23 cellular contexts compared by ENCODE assay signal in the genomic region with DNA sequence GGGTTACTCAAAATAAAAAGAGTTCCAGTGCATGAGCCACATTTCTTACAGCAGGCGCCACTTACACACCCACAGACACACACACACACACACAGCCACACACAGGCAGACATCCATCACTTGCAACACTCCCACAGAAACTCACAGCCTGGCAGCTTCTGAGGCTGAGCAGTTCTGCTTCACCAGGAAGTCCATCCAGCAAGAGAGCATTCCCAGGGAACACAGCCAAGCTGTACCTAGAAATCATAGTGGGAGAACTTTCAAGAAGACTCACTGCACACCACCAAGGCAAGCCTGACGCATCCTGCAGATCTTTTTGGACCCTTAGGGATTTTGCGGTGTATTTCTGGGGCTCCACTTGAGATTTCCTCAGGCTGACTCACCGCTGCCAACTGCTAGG.
DNase-seq lines count a peak whose midpoint lies in the region; ATAC-seq and TF ChIP-seq lines count a peak whose summit lies in the region.
"Had no signal": no experiment of that assay in that cellular context is flagged by ENCODE, and none has a peak within 500 bp of the region (broad histone marks: within the 10 kb centered on the region; RNA-seq: fewer than 3 reads in every experiment).

No MANE protein-coding gene starts in this region.

- no peak overlapping the region for H3K4ac ChIP-seq in H9 (ENCODE audit: low read depth, low read length)

- no peak overlapping the region for H3K4me2 ChIP-seq in GM23248 (ENCODE audit: unreplicated experiment)
- H3K4me2 ChIP-seq in H9 (ENCODE audit: insufficient read depth, insufficient read length, low read length): no peak overlapping the region

- no peak overlapping the region for H2BK15ac ChIP-seq in H9 (ENCODE audit: low read depth, low read length)

- H3K18ac ChIP-seq in H9 (ENCODE audit: insufficient read length, low read depth, low read length): no peak overlapping the region

- no peak overlapping the region for H2AFZ ChIP-seq in GM23248
- H2AFZ ChIP-seq in H9 (ENCODE audit: low read length): no peak overlapping the region

- H3T11ph ChIP-seq in H9 (ENCODE audit: low read length): no peak overlapping the region

- peaks cover 2% of the 10 kb centered on the region for H3K79me1 ChIP-seq in H9 (ENCODE audit: insufficient read depth, low read depth, low read length, poor library complexity, severe bottlenecking)

- no peak overlapping the region for H3K4me3 Mint-ChIP-seq in H9
- H3K4me3 Mint-ChIP-seq: activated naive CD8-positive, alpha-beta T cell treated with anti-CD3 and anti-CD28 coated beads, Interleukin-2, amount 10 ng/mL, durations not matched to agents 7 days and 5 days; natural killer cell treated with Interleukin-12 subunit alpha and Interleukin-12 subunit beta and Interleukin-15 and Interleukin-18, amount 100 ng/mL, for 72 hours had no signal

- 67 to 75% methylated on average over 4 of the region's 4 CpGs for WGBS in GM23248 (ENCODE audit: low coverage in 1 of 2, low lambda C conversion rate in 2 of 2, missing lambda C conversion rate in 2 of 2), 2 experiments
- no CpG with 5 or more reads among the region's 4 CpGs for WGBS in H9 (ENCODE audit: extremely low coverage, insufficient read length, low lambda C conversion rate)

- no peak for TF ChIP-seq CTCF in H9 (conservative IDR thresholded peaks at IDR 0.05)
- no peak for TF ChIP-seq CTCF in ascending aorta (IDR thresholded peaks at IDR 0.05)
- no peak for TF ChIP-seq CTCF in lower lobe of right lung (IDR thresholded peaks at IDR 0.05)

- H3K27me3 Mint-ChIP-seq in H9 (ENCODE audit: low read depth): peaks cover 5% of the 10 kb centered on the region; the same call in 1 of the 2 replicates
- H3K27me3 Mint-ChIP-seq: activated naive CD8-positive, alpha-beta T cell treated with anti-CD3 and anti-CD28 coated beads, Interleukin-2, amount 10 ng/mL, durations not matched to agents 7 days and 5 days; natural killer cell treated with Interleukin-12 subunit alpha and Interleukin-12 subunit beta and Interleukin-15 and Interleukin-18, amount 100 ng/mL, for 72 hours; progenitor cell of endocrine pancreas had no signal

- intact Hi-C loops in ascending aorta (cut with DNase I) (no loop called here), lower lobe of right lung (cut with DNase I) (no loop called here)

- H3K56ac ChIP-seq in H9 (ENCODE audit: insufficient read length, low read depth, low read length): no peak overlapping the region

- H3K4me1 Mint-ChIP-seq in H9: no peaks in the 10 kb centered on the region
- H3K4me1 Mint-ChIP-seq: activated naive CD8-positive, alpha-beta T cell treated with anti-CD3 and anti-CD28 coated beads, Interleukin-2, amount 10 ng/mL, durations not matched to agents 7 days and 5 days had no signal

- H3K4me1 ChIP-seq in GM23248 (ENCODE audit: insufficient read depth): no peaks in the 10 kb centered on the region
- no peaks in the 10 kb centered on the region for H3K4me1 ChIP-seq in H9 (ENCODE audit: insufficient read depth, low read length)
- H3K4me1 ChIP-seq in ascending aorta: no peaks in the 10 kb centered on the region
- H3K4me1 ChIP-seq in lower lobe of right lung: no peaks in the 10 kb centered on the region
- H3K4me1 ChIP-seq: thyroid gland had no signal

- H3K9me3 ChIP-seq in GM23248 (ENCODE audit: low read depth) (no peaks in the 10 kb centered on the region), iPS-18c (ENCODE audit: control insufficient read depth, insufficient read depth, low read length) (peaks cover 34% of the 10 kb centered on the region), H9 (ENCODE audit: control insufficient read depth, low read depth, low read length) (peaks cover 88% of the 10 kb centered on the region), ascending aorta (no peaks in the 10 kb centered on the region), lower lobe of right lung (no peaks in the 10 kb centered on the region)
- H3K9me3 ChIP-seq: thyroid gland had no signal

- no peak overlapping the region for H3K14ac ChIP-seq in H9 (ENCODE audit: insufficient read depth, low read length)

- H4K91ac ChIP-seq in H9 (ENCODE audit: insufficient read length, low read depth, low read length): no peak overlapping the region

- H3K27ac Mint-ChIP-seq in H9: no peak overlapping the region
- H3K27ac Mint-ChIP-seq: activated naive CD8-positive, alpha-beta T cell treated with anti-CD3 and anti-CD28 coated beads, Interleukin-2, amount 10 ng/mL, durations not matched to agents 7 days and 5 days; natural killer cell treated with Interleukin-12 subunit alpha and Interleukin-12 subunit beta and Interleukin-15 and Interleukin-18, amount 100 ng/mL, for 72 hours; progenitor cell of endocrine pancreas had no signal

- H3K9me3 Mint-ChIP-seq in H9: peaks cover 82 to 91% of the 10 kb centered on the region in 2 experiments
- H3K9me3 Mint-ChIP-seq: natural killer cell treated with Interleukin-12 subunit alpha and Interleukin-12 subunit beta and Interleukin-15 and Interleukin-18, amount 100 ng/mL, for 72 hours had no signal

- H4K8ac ChIP-seq in H9 (replicated peaks; ENCODE audit: insufficient read length, low read depth, low read length): no peak overlapping the region

- H2BK20ac ChIP-seq in H9 (ENCODE audit: low read depth, low read length, poor library complexity, severe bottlenecking): no peak overlapping the region

- H2BK12ac ChIP-seq in H9 (ENCODE audit: insufficient read length, low read depth, low read length): no peak overlapping the region

- DNase-seq in GM23248 (peak; percentile 3), anterior cingulate cortex (lab: John Stamatoyannopoulos, UW) (peak in 39 of 58 donors; percentile 1 to 75 (median 34)), superior temporal gyrus (ENCODE audit: extremely low spot score) (peak; percentile 54), H9 (no peak), ascending aorta (ENCODE audit: low spot score in 2 of 2) (no peak), lower lobe of right lung (no peak)
- DNase-seq: activated CD4-positive, alpha-beta T cell treated with anti-CD3 and anti-CD28 coated beads for 4 hours; activated naive CD8-positive, alpha-beta T cell treated with anti-CD3 and anti-CD28 coated beads, Interleukin-2, amount 10 ng/mL, durations not matched to agents 7 days and 5 days; brain microvascular endothelial cell; cortex of kidney; foreskin melanocyte; H7; Kasumi-1; left cardiac atrium; NCI-H1417; NCI-H524 treated with DMSO at 0.1 percent for 48 hours; stimulated activated CD4-positive, alpha-beta T cell treated with anti-CD3 and anti-CD28 coated beads, Interleukin-2, amount 100 ng/mL, for 24 hours; stimulated activated naive CD4-positive, alpha-beta T cell; SW 1271; thyroid gland had no signal

- H3F3A ChIP-seq in GM23248 (ENCODE audit: insufficient read depth): no peaks in the 10 kb centered on the region

- no peak overlapping the region for H2BK120ac ChIP-seq in H9 (ENCODE audit: low read depth, low read length, poor library complexity, severe bottlenecking)

- in situ Hi-C loops in GM23248 (cut with MboI): no loop called here

- H3K36me3 Mint-ChIP-seq in H9 (ENCODE audit: insufficient read depth in 1 of 3, low read depth in 3 of 3): peaks cover 0 to 22% (median 3%) of the 10 kb centered on the region in 3 experiments; a peak in 4 of 7 replicates
- H3K36me3 Mint-ChIP-seq: activated naive CD8-positive, alpha-beta T cell treated with anti-CD3 and anti-CD28 coated beads, Interleukin-2, amount 10 ng/mL, durations not matched to agents 7 days and 5 days; natural killer cell treated with Interleukin-12 subunit alpha and Interleukin-12 subunit beta and Interleukin-15 and Interleukin-18, amount 100 ng/mL, for 72 hours had no signal

- H3K9ac ChIP-seq in GM23248 (no peak overlapping the region), H9 (ENCODE audit: extremely low read depth, insufficient read length, low read length) (no peak overlapping the region)

- H3K27ac ChIP-seq in GM23248 (no peak overlapping the region), H9 (ENCODE audit: insufficient read length, low read depth, low read length) (no peak overlapping the region), ascending aorta (no peak overlapping the region), lower lobe of right lung (no peak overlapping the region)
- H3K27ac ChIP-seq: brain microvascular endothelial cell, thyroid gland had no signal

- H2BK5ac ChIP-seq in H9 (ENCODE audit: insufficient read length, low read length): no peak overlapping the region

- no peaks in the 10 kb centered on the region for H3K9me2 ChIP-seq in GM23248 (ENCODE audit: insufficient read depth)

- no peak for ATAC-seq in lower lobe of right lung
- ATAC-seq: left cardiac atrium; natural killer cell treated with Interleukin-12 subunit alpha and Interleukin-12 subunit beta and Interleukin-15 and Interleukin-18, amount 100 ng/mL, for 72 hours had no signal

- H3K36me3 ChIP-seq in GM23248 (ENCODE audit: low read depth) (no peaks in the 10 kb centered on the region), ascending aorta (no peaks in the 10 kb centered on the region), lower lobe of right lung (no peaks in the 10 kb centered on the region)
- H3K36me3 ChIP-seq: brain microvascular endothelial cell, thyroid gland had no signal

- no peak overlapping the region for H2AK5ac ChIP-seq in H9 (ENCODE audit: insufficient read length, low read length)

- H3K4me3 ChIP-seq in GM23248 (no peak overlapping the region), iPS-18c (ENCODE audit: insufficient read depth, low read depth, low read length) (0 out of 2 replicates have a peak overlapping the region, but pooled peaks have one; percentile 20), ascending aorta (no peak overlapping the region), lower lobe of right lung (no peak overlapping the region)
- H3K4me3 ChIP-seq: thyroid gland had no signal

- H3K27me3 ChIP-seq in GM23248 (replicated peaks; ENCODE audit: insufficient read depth) (no peaks in the 10 kb centered on the region), H9 (ENCODE audit: insufficient read depth, low read length) (no peaks in the 10 kb centered on the region), ascending aorta (no peaks in the 10 kb centered on the region), lower lobe of right lung (ENCODE audit: low read depth) (no peaks in the 10 kb centered on the region)
- H3K27me3 ChIP-seq: brain microvascular endothelial cell, thyroid gland had no signal

- H3K23me2 ChIP-seq in H9 (ENCODE audit: insufficient read length, low read depth, low read length, poor library complexity, severe bottlenecking): no peaks in the 10 kb centered on the region

- no peaks in the 10 kb centered on the region for H4K20me1 ChIP-seq in GM23248 (ENCODE audit: insufficient read depth)
- H4K20me1 ChIP-seq in H9 (ENCODE audit: control insufficient read depth, insufficient read depth, insufficient read length): no peaks in the 10 kb centered on the region

- H3K79me2 ChIP-seq in GM23248 (ENCODE audit: insufficient read depth) (no peaks in the 10 kb centered on the region), H9 (ENCODE audit: insufficient read depth, low read length) (no peaks in the 10 kb centered on the region)

- H4K5ac ChIP-seq in H9 (ENCODE audit: insufficient read length, low read depth, low read length): no peak overlapping the region

- no peak overlapping the region for H3K23ac ChIP-seq in H9 (ENCODE audit: insufficient read length, low read depth, low read length)

Comparison
In these comparisons a context has a peak if more than half of its experiments do, and no peak if none do; other contexts are left out.
1. DNase-seq: peak in GM23248 (single experiment), anterior cingulate cortex (39 of 58) and superior temporal gyrus (single experiment); none in H9 (single experiment), ascending aorta (0 of 2) and lower lobe of right lung (single experiment).